Comparison of ENCODE assay signal across 8 cellular contexts in the genomic region with DNA sequence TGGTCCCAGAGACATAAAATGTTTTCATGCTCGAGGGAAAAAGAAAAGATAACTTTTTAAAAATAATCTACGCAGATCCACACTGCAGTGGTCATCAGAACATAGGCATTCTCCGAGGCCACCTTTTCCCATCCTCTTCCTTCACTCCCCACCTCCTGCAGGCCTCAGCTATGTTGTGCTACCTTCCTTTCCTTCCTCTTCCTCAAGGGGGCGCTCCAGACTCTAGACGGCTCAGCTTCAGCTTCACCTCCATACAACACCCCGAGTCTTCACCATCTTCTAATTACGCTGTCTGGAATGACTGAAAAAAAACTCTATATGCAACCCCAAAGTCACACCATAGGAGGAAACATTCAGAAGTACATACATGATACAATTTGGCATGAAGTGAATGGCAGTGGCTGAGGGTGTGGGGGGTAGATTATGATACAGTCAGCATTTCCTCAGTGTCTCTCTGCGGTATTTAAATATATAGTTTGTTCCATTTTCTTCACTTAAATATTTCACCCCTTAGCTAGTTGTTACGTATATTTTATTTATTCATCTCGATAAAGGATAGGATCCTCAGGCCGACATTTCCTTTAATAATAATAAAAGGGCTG.
DNase-seq lines count a peak whose midpoint lies in the region; ATAC-seq lines count a peak whose summit lies in the region.

No MANE protein-coding gene starts in this region.

- no peak overlapping the region for H3K4me3 Mint-ChIP-seq in memory B cell

- DNase-seq in SIG-M5 treated with dmso at 0.1 percent for 504 hours (lab: John Stamatoyannopoulos, UW; ENCODE audit: unreplicated experiment) (peak; percentile 70), SIG-M5 (lab: John Stamatoyannopoulos, UW) (no peak), NCI-H1694 (lab: John Stamatoyannopoulos, UW) (peak; percentile 33), cerebellar cortex (ENCODE audit: low spot score) (peak; percentile 72), memory B cell (ENCODE audit: low spot score in 2 of 2) (peak; percentile 55 to 60)
- peak in 3 of 4 experiments; percentile 1 to 21 (median 5) for DNase-seq in activated CD4-positive, CD25-positive, alpha-beta regulatory T cell (lab: John Stamatoyannopoulos, UW)
- DNase-seq in stimulated activated naive CD4-positive, alpha-beta T cell treated with Interleukin-2 at 50 U/mL for 16 hours (lab: John Stamatoyannopoulos, UW), result peak; percentile 29

- ATAC-seq in HG02798 (IDR thresholded peaks at IDR 0.05; ENCODE audit: poor library complexity, unreplicated experiment) (peak; percentile 93), memory B cell (ENCODE audit: low read depth) (peak; percentile 74)

- H3K27me3 Mint-ChIP-seq in memory B cell, result peaks cover 2% of the 10 kb centered on the region

- no peaks in the 10 kb centered on the region for H3K9me3 Mint-ChIP-seq in memory B cell

- H3K4me1 Mint-ChIP-seq in memory B cell, result peaks cover 3% of the 10 kb centered on the region

- no peak overlapping the region for H3K27ac Mint-ChIP-seq in memory B cell

- no peaks in the 10 kb centered on the region for H3K36me3 Mint-ChIP-seq in memory B cell
